ENCODE assay signal across 21 cellular contexts in the genomic region with DNA sequence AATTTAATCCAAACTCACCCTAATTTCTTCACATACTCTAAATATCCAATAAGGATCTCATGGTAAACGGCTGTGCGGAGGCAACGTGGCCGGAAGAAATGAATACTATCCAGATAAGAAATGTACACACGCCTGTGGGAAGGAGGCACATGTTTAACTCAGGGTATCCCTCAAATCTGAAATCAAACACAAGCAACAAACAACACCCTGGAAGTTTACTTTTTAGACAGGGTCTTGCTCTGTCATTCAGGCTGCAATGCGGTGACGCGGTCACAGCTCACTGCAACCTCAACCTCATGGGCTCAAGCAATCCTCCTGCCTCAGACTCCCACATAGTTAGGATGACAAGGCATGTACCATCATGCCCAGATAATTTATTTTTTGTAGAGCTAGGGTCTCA.
"Had no signal": no experiment of that assay in that cellular context is flagged by ENCODE, and none has a peak within 500 bp of the region (broad histone marks: within the 10 kb centered on the region; RNA-seq: fewer than 3 reads in every experiment).

No MANE protein-coding gene starts in this region.

- ATAC-seq: activated T-cell treated with anti-CD3 and anti-CD28 coated beads, Interleukin-2, amount 50 U/mL, for 72 hours; esophagus mucosa; left ventricle myocardium superior; natural killer cell; right cardiac atrium; stimulated activated memory B cell treated with anti-CD40 and anti-IgM and Interleukin-4, amounts not matched to agents 10 μg/mL and 1 μg/mL and 100 μg/mL, for 72 hours had no signal

- DNase-seq: activated CD8-positive, alpha-beta memory T cell treated with anti-CD3 and anti-CD28 coated beads, Interleukin-2, amount 50 U/mL, for 48 hours; activated effector memory CD4-positive, alpha-beta T cell treated with anti-CD3 and anti-CD28 coated beads, Interleukin-2, amount 50 U/mL, for 16 hours; activated naive CD4-positive, alpha-beta T cell treated with anti-CD3 and anti-CD28 coated beads, Interleukin-2, amount 50 U/mL, for 16 hours; activated T-cell treated with anti-CD3 and anti-CD28 coated beads, Interleukin-2, amount 50 U/mL, for 72 hours; anterior cingulate cortex; dermis blood vessel endothelial cell; effector CD8-positive, alpha-beta T cell; foreskin melanocyte; left ventricle myocardium superior; mammary epithelial cell; midbrain; natural killer cell; stimulated activated CD4-positive, alpha-beta T cell treated with anti-CD3 and anti-CD28 coated beads, Interleukin-2, amount 100 ng/mL, for 24 hours; stomach; T-helper 1 cell; T-helper 9 cell; uterus had no signal

- H3K4me3 Mint-ChIP-seq: activated T-cell treated with anti-CD3 and anti-CD28 coated beads, Interleukin-2, amount 50 U/mL, for 72 hours; brain; natural killer cell; stimulated activated memory B cell treated with anti-CD40 and anti-IgM and Interleukin-4, amounts not matched to agents 10 μg/mL and 1 μg/mL and 100 μg/mL, for 72 hours had no signal

- H3K9me3 Mint-ChIP-seq: activated T-cell treated with anti-CD3 and anti-CD28 coated beads, Interleukin-2, amount 50 U/mL, for 72 hours; brain; natural killer cell; stimulated activated memory B cell treated with anti-CD40 and anti-IgM and Interleukin-4, amounts not matched to agents 10 μg/mL and 1 μg/mL and 100 μg/mL, for 72 hours had no signal

- H3K4me1 Mint-ChIP-seq: brain; stimulated activated memory B cell treated with anti-CD40 and anti-IgM and Interleukin-4, amounts not matched to agents 10 μg/mL and 1 μg/mL and 100 μg/mL, for 72 hours had no signal

- H3K27me3 Mint-ChIP-seq: brain; stimulated activated memory B cell treated with anti-CD40 and anti-IgM and Interleukin-4, amounts not matched to agents 10 μg/mL and 1 μg/mL and 100 μg/mL, for 72 hours had no signal

- H3K27ac Mint-ChIP-seq: stimulated activated memory B cell treated with anti-CD40 and anti-IgM and Interleukin-4, amounts not matched to agents 10 μg/mL and 1 μg/mL and 100 μg/mL, for 72 hours had no signal
